1 cellular context compared by ENCODE assay signal in the genomic region with DNA sequence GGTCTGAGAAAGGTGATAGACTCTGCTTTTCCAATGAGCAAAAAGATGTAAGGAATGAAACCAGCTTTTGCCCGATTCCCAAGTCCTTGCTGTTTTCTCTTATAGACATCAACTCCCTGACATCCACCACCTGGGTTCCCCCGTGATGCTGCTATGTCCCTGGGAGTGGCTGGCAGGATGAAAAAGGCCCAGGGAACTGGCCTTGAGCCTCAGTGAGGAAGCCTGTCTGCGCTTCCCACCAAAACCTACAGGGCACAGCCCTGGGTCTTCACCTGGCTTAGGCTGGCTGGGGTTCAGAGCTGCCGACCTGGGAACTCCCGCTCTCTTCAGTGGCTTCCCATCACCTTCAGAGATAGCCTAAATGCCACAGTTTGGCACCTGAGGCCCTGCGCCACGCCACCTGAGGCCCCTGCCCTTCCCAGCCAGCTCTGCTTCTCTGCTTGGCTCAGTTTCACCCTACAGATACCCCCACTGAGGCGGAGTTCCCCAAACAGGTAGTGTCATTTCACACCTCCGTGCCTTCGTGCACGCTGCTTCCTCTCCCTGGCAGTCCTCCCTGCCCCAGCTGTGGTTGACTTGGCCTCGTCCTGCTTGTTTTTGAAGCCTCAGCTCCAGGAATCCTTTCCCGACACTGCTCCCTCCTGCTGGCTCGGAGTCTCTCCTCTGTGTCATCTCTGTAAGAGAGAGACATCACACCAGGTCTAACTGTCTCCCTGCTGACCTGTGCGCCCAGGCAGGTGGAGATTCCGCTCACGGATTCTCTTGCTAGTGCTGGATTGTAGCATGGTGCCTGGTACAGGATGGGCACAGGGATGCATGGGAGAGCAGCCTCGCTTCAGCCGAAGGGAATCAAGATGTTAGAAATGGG.
A peak's percentile ranks its signal among the peaks of the same experiment; 100 is the strongest.
TF ChIP-seq lines count a peak whose summit lies in the region.

No MANE protein-coding gene starts in this region.

TF ChIP-seq in HepG2, 621 proteins besides CTCF, POLR2A, EP300 and RAD21:
- TF ChIP-seq XBP1 (CRISPR knock-in tag; IDR thresholded peaks at IDR 0.05): no peak
- no peak for TF ChIP-seq SOX5 (CRISPR knock-in tag; IDR thresholded peaks at IDR 0.05; ENCODE audit: borderline replicate concordance)
- TF ChIP-seq ZNF687 (CRISPR knock-in tag; IDR thresholded peaks at IDR 0.05): 0 out of 2 replicates have a peak, but pooled peaks have one; percentile 15
- TF ChIP-seq KDM2A (CRISPR knock-in tag; IDR thresholded peaks at IDR 0.05; ENCODE audit: borderline replicate concordance, low read depth): 0 out of 2 replicates have a peak, but pooled peaks have one; percentile 25
- TF ChIP-seq CHD2 (IDR thresholded peaks at IDR 0.05; ENCODE audit: low read depth, low read length): 0 out of 2 replicates have a peak, but pooled peaks have one; percentile 5
